In genomic region chr9:6381477-6382012, GRCh38 we compare ENCODE assay signal across 21 cellular contexts. TPM values are rescaled to one million over a fixed set of nuclear protein-coding genes. Genes with fewer than 3 reads are reported as not detected.
"Had no signal": no experiment of that assay in that cellular context is flagged by ENCODE, and none has a peak within 500 bp of the region (broad histone marks: within the 10 kb centered on the region; RNA-seq: fewer than 3 reads in every experiment).

No MANE protein-coding gene starts in this region.

RNA-seq across cellular contexts. Expression of gene TPD52L3, which starts 53.4 kb away (rescaled TPM):
- total RNA-seq: activated naive CD4-positive, alpha-beta T cell treated with anti-CD3 and anti-CD28 coated beads for 36 hours; activated naive CD4-positive, alpha-beta T cell treated with anti-CD3 and anti-CD28 coated beads, Interleukin-2, amount 50 U/mL, for 72 hours; activated naive CD8-positive, alpha-beta T cell treated with anti-CD3 and anti-CD28 coated beads for 36 hours; activated naive CD8-positive, alpha-beta T cell treated with anti-CD3 and anti-CD28 coated beads, Interleukin-2, amount 10 ng/mL, durations not matched to agents 7 days and 5 days; activated T-cell treated with anti-CD3 and anti-CD28 coated beads, Interleukin-2, amount 50 U/mL, for 4 hours; activated T-cell treated with anti-CD3 and anti-CD28 coated beads, Interleukin-2, amount 50 U/mL, for 72 hours; activated T-helper 1 cell treated with anti-CD3 and anti-CD28 coated beads, Interleukin-12 subunit alpha, Interleukin-12 subunit beta, Interleukin-2, Interleukin-4 antibody, amounts not matched to agents 30 ng/mL and 10 ng/mL and 1 ng/mL, durations not matched to agents 14 hours and 24 hours and 36 hours; activated T-helper 17 cell treated with anti-CD3 and anti-CD28 coated beads, Interleukin-2, amount 50 U/mL, for 72 hours; activated T-helper 2 cell treated with anti-CD3 and anti-CD28 coated beads, Interferon-gamma antibody, Interleukin-2, Interleukin-4, amounts not matched to agents 10 μg/mL and 5 μg/mL and 100 μg/mL, durations not matched to agents 14 hours and 24 hours and 36 hours; adrenal gland; aorta; ascending aorta; astrocyte; body of pancreas; breast epithelium; bronchial epithelial cell; cardiac muscle cell; cardiac septum; cerebellum; chondrocyte had no signal
- polyA plus RNA-seq: adipose tissue, adrenal gland, aorta, cardiac muscle cell had no signal
